Comparison of ENCODE assay signal across 8 cellular contexts in the genomic region with DNA sequence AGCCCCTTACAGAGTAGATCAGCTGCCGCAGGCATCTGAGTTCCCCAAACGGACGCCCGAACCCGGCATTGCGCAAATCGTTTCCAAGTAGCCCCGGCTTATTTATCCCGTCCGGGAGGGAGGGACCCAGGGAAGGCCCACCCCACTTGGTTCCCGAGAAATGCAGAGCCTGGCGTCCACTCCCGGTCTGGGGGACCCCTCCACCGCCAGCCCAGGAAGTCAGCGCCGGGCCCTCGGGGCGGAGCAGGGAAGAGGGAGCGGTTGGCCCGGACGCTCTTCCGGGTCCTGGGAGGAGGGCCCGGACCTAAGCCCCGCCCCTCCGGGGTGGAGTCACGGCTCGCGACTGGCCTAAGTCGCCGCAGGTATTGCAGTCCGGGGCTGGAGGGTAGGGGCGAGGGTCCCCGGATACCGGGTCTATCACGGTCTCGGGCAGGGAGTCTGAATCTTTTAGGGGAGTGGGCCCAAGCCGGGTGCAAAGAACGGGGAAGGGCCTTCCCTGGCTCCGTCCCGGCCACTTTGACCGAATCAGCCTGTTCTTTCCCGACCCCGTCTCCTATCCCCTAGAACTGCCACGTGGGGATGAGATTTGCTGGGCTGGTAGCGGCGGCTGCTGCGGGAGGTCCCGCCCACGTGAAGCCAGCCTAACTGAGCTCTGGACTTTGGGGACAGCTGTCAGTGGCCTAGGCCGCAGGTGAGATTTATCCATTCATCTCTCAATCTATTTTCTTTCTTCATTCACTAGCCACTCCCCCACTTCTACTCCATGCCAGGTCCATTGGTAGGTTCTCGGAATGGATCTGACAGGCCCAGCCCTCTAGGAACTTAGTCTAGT. TPM values are rescaled to one million over a fixed set of nuclear protein-coding genes. Genes with fewer than 3 reads are reported as not detected.
DNase-seq lines count a peak whose midpoint lies in the region; ATAC-seq, FAIRE-seq and TF ChIP-seq lines count a peak whose summit lies in the region.

A gene with protein sequence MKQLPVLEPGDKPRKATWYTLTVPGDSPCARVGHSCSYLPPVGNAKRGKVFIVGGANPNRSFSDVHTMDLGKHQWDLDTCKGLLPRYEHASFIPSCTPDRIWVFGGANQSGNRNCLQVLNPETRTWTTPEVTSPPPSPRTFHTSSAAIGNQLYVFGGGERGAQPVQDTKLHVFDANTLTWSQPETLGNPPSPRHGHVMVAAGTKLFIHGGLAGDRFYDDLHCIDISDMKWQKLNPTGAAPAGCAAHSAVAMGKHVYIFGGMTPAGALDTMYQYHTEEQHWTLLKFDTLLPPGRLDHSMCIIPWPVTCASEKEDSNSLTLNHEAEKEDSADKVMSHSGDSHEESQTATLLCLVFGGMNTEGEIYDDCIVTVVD (plus strand): TSS at position 327 of the 832 bp plus-strand sequence. CDS start 2,472 bp downstream, outside the sequence.

- H3K36me3 Mint-ChIP-seq in activated CD4-positive, alpha-beta T cell treated with anti-CD3 and anti-CD28 coated beads, Interleukin-2, amount 10 ng/mL, durations not matched to agents 7 days and 5 days (ENCODE audit: low read depth), result peaks cover 11% of the 10 kb centered on the region

- peak within 1 kb of the TSS; percentile 92 for H3K4me3 Mint-ChIP-seq in activated CD4-positive, alpha-beta T cell treated with anti-CD3 and anti-CD28 coated beads, Interleukin-2, amount 10 ng/mL, durations not matched to agents 7 days and 5 days

- no peak for TF ChIP-seq CTCF in BE2C (IDR thresholded peaks at IDR 0.05; ENCODE audit: low read depth, low read length)

- H3K27me3 ChIP-seq in BE2C, result no peaks in the 10 kb centered on the region

- H3K9me3 Mint-ChIP-seq in activated CD4-positive, alpha-beta T cell treated with anti-CD3 and anti-CD28 coated beads, Interleukin-2, amount 10 ng/mL, durations not matched to agents 7 days and 5 days, result no peaks in the 10 kb centered on the region

- peak within 1 kb of the TSS; percentile 88 for H3K4me3 ChIP-seq in BE2C (ENCODE audit: low read depth, low read length)

- peak; percentile 87 for FAIRE-seq in GM19239 (lab: Jason Lieb, UNC)

- POLR2A ChIA-PET in activated CD4-positive, alpha-beta T cell treated with anti-CD3 and anti-CD28 coated beads, Interleukin-2, amount 10 ng/mL, durations not matched to agents 7 days and 5 days (lab: Charles Lee), result no interaction called here

- H3K9me3 ChIP-seq in BE2C, result no peaks in the 10 kb centered on the region

- no peaks in the 10 kb centered on the region for H3K36me3 ChIP-seq in BE2C

- H3K27ac Mint-ChIP-seq in activated CD4-positive, alpha-beta T cell treated with anti-CD3 and anti-CD28 coated beads, Interleukin-2, amount 10 ng/mL, durations not matched to agents 7 days and 5 days, result peak within 1 kb of the TSS; percentile 96

- H3K4me1 Mint-ChIP-seq in activated CD4-positive, alpha-beta T cell treated with anti-CD3 and anti-CD28 coated beads, Interleukin-2, amount 10 ng/mL, durations not matched to agents 7 days and 5 days, result peaks cover 37% of the 10 kb centered on the region

- ATAC-seq in HG03457 (IDR thresholded peaks at IDR 0.05; ENCODE audit: unreplicated experiment), result peak; percentile 83
- peak; percentile 95 for ATAC-seq in left lobe of liver

- H3K27me3 Mint-ChIP-seq in activated CD4-positive, alpha-beta T cell treated with anti-CD3 and anti-CD28 coated beads, Interleukin-2, amount 10 ng/mL, durations not matched to agents 7 days and 5 days, result no peaks in the 10 kb centered on the region

- H3K4me1 ChIP-seq in BE2C, result peaks cover 15% of the 10 kb centered on the region

- DNase-seq in BE2C (peak; percentile 97), GM19239 (ENCODE audit: insufficient read length, low spot score) (peak; percentile 92), NCI-H524 treated with DMSO at 0.1 percent for 48 hours (lab: John Stamatoyannopoulos, UW) (peak; percentile 55), cortex of kidney (lab: John Stamatoyannopoulos, UW) (peak; percentile 32), left lobe of liver (ENCODE audit: low spot score) (peak; percentile 94)
- DNase-seq in activated CD4-positive, alpha-beta T cell treated with anti-CD3 and anti-CD28 coated beads, Interleukin-2, amount 10 ng/mL, durations not matched to agents 7 days and 5 days, result peak; percentile 91
- peak; percentile 81 for DNase-seq in stimulated activated CD4-positive, alpha-beta T cell treated with anti-CD3 and anti-CD28 coated beads, Interleukin-2, amount 100 ng/mL, for 4 hours (ENCODE audit: low read depth)

- CTCF ChIA-PET in activated CD4-positive, alpha-beta T cell treated with anti-CD3 and anti-CD28 coated beads, Interleukin-2, amount 10 ng/mL, durations not matched to agents 7 days and 5 days (lab: Charles Lee), result interaction anchor here (0.5 to 2.2 kb wide), 4 partner anchors 9 to 125 kb away, joined by 3 to 9 read pairs (median 6); a partner anchor contains a TSS

RNA-seq across cellular contexts. Expression of the gene that starts here (rescaled TPM):
- polyA plus RNA-seq in BE2C (2012; ENCODE audit: insufficient read depth, insufficient read length, low read depth), result 39.2 TPM
- 10 to 100 TPM; 14.6 to 17.2 TPM for total RNA-seq in activated CD4-positive, alpha-beta T cell treated with anti-CD3 and anti-CD28 coated beads, Interleukin-2, amount 10 ng/mL, durations not matched to agents 7 days and 5 days
- 22.9 TPM for total RNA-seq in left lobe of liver

Comparison
In these comparisons a context has a peak if more than half of its experiments do, and no peak if none do; other contexts are left out.
1. Peak in every context shown above with its lines: DNase-seq, ATAC-seq and H3K4me3 ChIP-seq.
2. DNase-seq: peak in every context shown above with its lines; median percentile 97 in BE2C; 94 in left lobe of liver; 92 in GM19239; 91 in activated CD4-positive, alpha-beta T cell treated with anti-CD3 and anti-CD28 coated beads, Interleukin-2, amount 10 ng/mL, durations not matched to agents 7 days and 5 days; 81 in stimulated activated CD4-positive, alpha-beta T cell treated with anti-CD3 and anti-CD28 coated beads, Interleukin-2, amount 100 ng/mL, for 4 hours; 55 in NCI-H524 treated with DMSO at 0.1 percent for 48 hours; 32 in cortex of kidney.